ENCODE assay signal across 21 cellular contexts in the genomic region with DNA sequence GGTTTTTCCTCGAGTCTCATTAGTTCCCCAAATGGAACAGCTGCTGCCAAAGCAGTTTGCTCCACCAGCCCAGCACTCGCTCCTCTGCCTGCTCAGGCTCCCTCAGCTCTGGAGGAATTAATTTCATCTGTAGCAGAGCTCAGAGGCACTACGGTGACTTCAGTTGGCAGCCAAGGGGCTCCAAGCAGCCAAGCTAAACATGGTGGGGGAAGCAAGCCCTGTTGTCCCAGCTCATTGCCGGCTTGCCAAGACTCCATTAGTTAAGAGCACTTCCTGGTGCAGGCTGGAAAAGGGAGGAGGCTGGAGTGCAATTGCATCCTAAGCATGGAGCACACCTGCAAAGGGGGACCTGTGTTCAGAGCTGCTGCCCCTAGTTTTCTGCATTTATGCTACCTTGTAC.
DNase-seq lines count a peak whose midpoint lies in the region; ATAC-seq lines count a peak whose summit lies in the region.
"Had no signal": no experiment of that assay in that cellular context is flagged by ENCODE, and none has a peak within 500 bp of the region (broad histone marks: within the 10 kb centered on the region; RNA-seq: fewer than 3 reads in every experiment).

No MANE protein-coding gene starts in this region.

- H3K27ac Mint-ChIP-seq in activated T-cell treated with anti-CD3 and anti-CD28 coated beads, Interleukin-2, amount 50 U/mL, for 72 hours, result no peak overlapping the region
- H3K27ac Mint-ChIP-seq: dendritic cell treated with granulocyte-macrophage colony-stimulating factor and Interleukin-4, amounts not matched to agents 40 ng/mL and 50 ng/mL, for 4 days had no signal

- no peaks in the 10 kb centered on the region for H3K36me3 Mint-ChIP-seq in activated T-cell treated with anti-CD3 and anti-CD28 coated beads, Interleukin-2, amount 50 U/mL, for 72 hours (ENCODE audit: insufficient read depth in 2 of 2)

- no peaks in the 10 kb centered on the region for H3K4me1 Mint-ChIP-seq in activated T-cell treated with anti-CD3 and anti-CD28 coated beads, Interleukin-2, amount 50 U/mL, for 72 hours (ENCODE audit: low read depth)
- H3K4me1 Mint-ChIP-seq: neural crest cell had no signal

- no peak for DNase-seq in Right ventricle myocardium inferior (ENCODE audit: missing footprints)
- DNase-seq in cardiac septum (ENCODE audit: low spot score), result no peak
- peak; percentile 52 for DNase-seq in astrocyte of the hippocampus (ENCODE audit: low read depth, low spot score)
- peak; percentile 4 for DNase-seq in iPS-NIHi7 (ENCODE audit: extremely low spot score)
- DNase-seq in NCI-H2171 (lab: John Stamatoyannopoulos, UW), result no peak
- DNase-seq in activated T-cell treated with anti-CD3 and anti-CD28 coated beads, Interleukin-2, amount 50 U/mL, for 72 hours, result no peak
- DNase-seq: activated CD4-positive, alpha-beta T cell treated with anti-CD3 and anti-CD28 coated beads for 1 hour; activated CD8-positive, alpha-beta memory T cell treated with anti-CD3 and anti-CD28 coated beads for 24 hours; activated naive CD4-positive, alpha-beta T cell; activated T-cell treated with anti-CD3 and anti-CD28 coated beads, Interleukin-2, amount 50 U/mL, for 1 hour; AML-193; DMS79; NCI-H187 treated with DMSO at 0.1 percent for 48 hours; NCI-H510A; SJCRH30; upper lobe of left lung had no signal

- no peak overlapping the region for H3K4me3 Mint-ChIP-seq in activated T-cell treated with anti-CD3 and anti-CD28 coated beads, Interleukin-2, amount 50 U/mL, for 72 hours
- H3K4me3 Mint-ChIP-seq: dendritic cell treated with granulocyte-macrophage colony-stimulating factor and Interleukin-4, amounts not matched to agents 40 ng/mL and 50 ng/mL, for 4 days; neural crest cell had no signal

- H3K27me3 Mint-ChIP-seq in activated T-cell treated with anti-CD3 and anti-CD28 coated beads, Interleukin-2, amount 50 U/mL, for 72 hours (ENCODE audit: low read depth), result peaks cover 6% of the 10 kb centered on the region

- ATAC-seq in Right ventricle myocardium inferior (peak; percentile 80), GM18907 (IDR thresholded peaks at IDR 0.05; ENCODE audit: unreplicated experiment) (no peak), HG02870 (IDR thresholded peaks at IDR 0.05; ENCODE audit: unreplicated experiment) (no peak)
- no peak for ATAC-seq in activated T-cell treated with anti-CD3 and anti-CD28 coated beads, Interleukin-2, amount 50 U/mL, for 72 hours (replicated peaks in 1 of 2)
- ATAC-seq: Panc1 had no signal

- intact Hi-C loops in Right ventricle myocardium inferior (cut with DNase I) (no loop called here), cardiac septum (cut with DNase I) (no loop called here)

- no peaks in the 10 kb centered on the region for H3K9me3 Mint-ChIP-seq in activated T-cell treated with anti-CD3 and anti-CD28 coated beads, Interleukin-2, amount 50 U/mL, for 72 hours
- H3K9me3 Mint-ChIP-seq: neural crest cell had no signal

Comparison
In these comparisons a context has a peak if more than half of its experiments do, and no peak if none do; other contexts are left out.
1. DNase-seq: peak in astrocyte of the hippocampus (single experiment) and iPS-NIHi7 (single experiment); none in Right ventricle myocardium inferior (single experiment), cardiac septum (single experiment), NCI-H2171 (single experiment) and activated T-cell treated with anti-CD3 and anti-CD28 coated beads, Interleukin-2, amount 50 U/mL, for 72 hours (0 of 2).